Comparison of ENCODE assay signal across 28 cellular contexts in genomic region chr5:75072066-75072465, GRCh38.
"Had no signal": no experiment of that assay in that cellular context is flagged by ENCODE, and none has a peak within 500 bp of the region (broad histone marks: within the 10 kb centered on the region; RNA-seq: fewer than 3 reads in every experiment).

No MANE protein-coding gene starts in this region.

- DNase-seq: activated CD4-positive, alpha-beta memory T cell treated with anti-CD3 and anti-CD28 coated beads, Interleukin-2, amount 10 ng/mL, durations not matched to agents 7 days and 5 days; activated CD4-positive, alpha-beta T cell treated with anti-CD3 and anti-CD28 coated beads for 36 hours; activated CD4-positive, alpha-beta T cell treated with anti-CD3 and anti-CD28 coated beads, Interleukin-2, amount 10 ng/mL, durations not matched to agents 7 days and 5 days; activated CD4-positive, alpha-beta T cell treated with anti-CD3 and anti-CD28 coated beads, Interleukin-2, amount 50 U/mL, for 4 hours; activated CD4-positive, CD25-positive, alpha-beta regulatory T cell; activated CD4-positive, CD25-positive, alpha-beta regulatory T cell treated with anti-CD3 and anti-CD28 coated beads, Interleukin-2, amount 50 U/mL, for 72 hours; activated CD8-positive, alpha-beta memory T cell treated with anti-CD3 and anti-CD28 coated beads, Interleukin-2, amount 50 U/mL, for 48 hours; activated effector memory CD4-positive, alpha-beta T cell treated with Interleukin-2 at 50 U/mL for 16 hours; activated gamma-delta T cell treated with Interleukin-2 at 50 U/mL for 16 hours; activated naive CD4-positive, alpha-beta T cell treated with anti-CD3 and anti-CD28 coated beads, Interleukin-2, amount 50 U/mL, for 16 hours; activated naive CD4-positive, alpha-beta T cell treated with Interleukin-2 at 50 U/mL for 16 hours; activated T-cell treated with anti-CD3 and anti-CD28 coated beads for 4 hours; activated T-cell treated with anti-CD3 and anti-CD28 coated beads, Interleukin-2, amount 50 U/mL, for 24 hours; activated T-cell treated with anti-CD3 and anti-CD28 coated beads, Interleukin-2, amount 50 U/mL, for 72 hours; amniotic stem cell; anterior cingulate cortex; brain microvascular endothelial cell; caudate nucleus; cortex of kidney; dermis blood vessel endothelial cell; effector CD4-positive, alpha-beta T cell; effector memory CD8-positive, alpha-beta T cell; erythroblast; foreskin melanocyte; T-helper 2 cell had no signal

- H3K27ac ChIP-seq: brain microvascular endothelial cell, esophagus muscularis mucosa, gastroesophageal sphincter had no signal

- H3K36me3 ChIP-seq: brain microvascular endothelial cell, esophagus muscularis mucosa, gastroesophageal sphincter had no signal

- H3K9me3 ChIP-seq: esophagus muscularis mucosa, gastroesophageal sphincter had no signal

- H3K27me3 ChIP-seq: brain microvascular endothelial cell, esophagus muscularis mucosa, gastroesophageal sphincter had no signal

- H3K4me1 ChIP-seq: esophagus muscularis mucosa, gastroesophageal sphincter had no signal

- H3K4me3 ChIP-seq: esophagus muscularis mucosa, gastroesophageal sphincter had no signal

- ATAC-seq: activated CD4-positive, alpha-beta T cell treated with anti-CD3 and anti-CD28 coated beads for 36 hours; activated T-cell treated with anti-CD3 and anti-CD28 coated beads, Interleukin-2, amount 50 U/mL, for 72 hours; activated T-helper 17 cell treated with anti-CD3 and anti-CD28 coated beads, Interleukin-2, amount 50 U/mL, for 72 hours; effector memory CD8-positive, alpha-beta T cell; gastroesophageal sphincter had no signal
